8 cellular contexts compared by ENCODE assay signal in the genomic region with DNA sequence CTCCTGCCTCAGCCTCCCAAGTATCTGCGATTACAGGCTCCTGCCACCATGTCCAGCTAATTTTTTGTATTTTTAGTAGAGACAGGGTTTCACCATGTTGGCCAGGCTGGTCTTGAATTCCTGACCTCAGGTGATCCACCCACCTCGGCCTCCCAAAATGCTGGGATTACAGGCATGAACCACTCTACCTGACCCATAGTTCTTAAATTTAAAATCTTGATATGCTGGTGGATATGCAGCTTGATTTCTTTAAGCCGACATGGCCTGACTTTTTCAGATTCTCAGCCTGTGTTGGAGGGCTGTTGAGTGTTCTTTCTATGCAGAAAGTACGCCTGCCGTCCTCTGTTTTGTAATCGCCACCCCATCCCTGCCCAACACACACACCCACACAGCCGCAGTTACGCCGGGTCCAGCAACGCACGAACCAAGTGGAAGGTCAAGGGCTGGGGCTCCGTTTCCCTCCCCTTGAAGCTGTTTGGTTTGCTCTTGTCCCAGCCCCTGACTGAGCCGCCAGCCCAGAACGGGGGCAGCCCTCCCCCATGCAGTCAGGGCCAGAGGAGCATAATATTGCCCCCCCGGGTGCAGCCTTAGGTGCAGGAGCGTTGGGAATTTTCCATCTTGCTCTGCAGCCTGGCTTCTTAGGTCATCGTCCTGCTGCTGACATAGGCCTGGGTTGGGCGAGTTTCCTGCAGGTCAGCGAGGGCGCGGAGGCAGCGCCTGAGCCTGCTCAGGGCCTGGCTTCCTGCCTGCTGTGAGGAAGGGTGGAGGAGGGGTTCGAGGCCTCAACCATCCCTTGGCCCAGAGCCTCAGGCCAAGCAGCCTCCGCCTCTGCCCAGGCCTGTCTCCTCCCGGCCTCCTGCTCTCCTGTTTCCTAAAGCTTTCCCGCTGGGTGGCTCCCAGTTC. TPM values are rescaled to one million over a fixed set of nuclear protein-coding genes. Genes with fewer than 3 reads are reported as not detected.
DNase-seq lines count a peak whose midpoint lies in the region; ATAC-seq and TF ChIP-seq lines count a peak whose summit lies in the region.

No MANE protein-coding gene starts in this region.

- H3K27ac ChIP-seq in breast epithelium (peak overlapping the region; percentile 87 to 89), skeletal muscle tissue (ENCODE audit: low read depth, low read length) (peak overlapping the region; percentile 88)

- no peaks in the 10 kb centered on the region for H3K27me3 Mint-ChIP-seq in T-helper 2 cell treated with Interferon-gamma antibody and Interleukin-4, amounts not matched to agents 5 μg/mL and 100 μg/mL, for 36 hours (ENCODE audit: low read depth)

- no peak for ATAC-seq in GM19328 (IDR thresholded peaks at IDR 0.05; ENCODE audit: unreplicated experiment)

- H3K9me3 Mint-ChIP-seq in T-helper 2 cell treated with Interferon-gamma antibody and Interleukin-4, amounts not matched to agents 5 μg/mL and 100 μg/mL, for 36 hours = no peaks in the 10 kb centered on the region

- intact Hi-C loops in breast epithelium (cut with DNase I; ENCODE audit: low total_unique reads) = loop anchor here (5.0 kb wide), 1 partner anchor 66 kb away; a partner anchor contains a TSS

- H3K4me1 Mint-ChIP-seq in T-helper 2 cell treated with Interferon-gamma antibody and Interleukin-4, amounts not matched to agents 5 μg/mL and 100 μg/mL, for 36 hours (ENCODE audit: low read depth) = peaks cover 35% of the 10 kb centered on the region

- CTCF ChIA-PET in HEK293T (lab: Yijun Ruan, JAX) = no interaction called here

- TF ChIP-seq CTCF in breast epithelium (IDR thresholded peaks at IDR 0.05) = no peak

- H3K36me3 Mint-ChIP-seq in T-helper 2 cell treated with Interferon-gamma antibody and Interleukin-4, amounts not matched to agents 5 μg/mL and 100 μg/mL, for 36 hours (ENCODE audit: low read depth) = peaks cover 2% of the 10 kb centered on the region

- peak overlapping the region in 2 of 3 donors; percentile 25 to 30 for H3K4me3 ChIP-seq in breast epithelium
- H3K4me3 ChIP-seq in skeletal muscle tissue (ENCODE audit: low read length in 3 of 3) = peak overlapping the region in 2 of 3 donors; percentile 35 to 52

- H3K9ac ChIP-seq in skeletal muscle tissue (ENCODE audit: low read depth in 1 of 3, low read length in 3 of 3) = peak overlapping the region; percentile 38 to 75 (median 40)

- H3K9me3 ChIP-seq in breast epithelium = no peaks in the 10 kb centered on the region
- no peaks in the 10 kb centered on the region for H3K9me3 ChIP-seq in skeletal muscle tissue (ENCODE audit: control insufficient read depth in 3 of 3, low read length in 3 of 3)

- POLR2A ChIA-PET in HEK293T (lab: Yijun Ruan, JAX) = interaction anchor here (0.7 kb wide), 1 partner anchor 44 kb away, joined by 3 read pairs; a partner anchor contains a TSS

- TF ChIP-seq POLR2A in breast epithelium (IDR thresholded peaks at IDR 0.05) = no peak

- H3K4me3 Mint-ChIP-seq in T-helper 2 cell treated with Interferon-gamma antibody and Interleukin-4, amounts not matched to agents 5 μg/mL and 100 μg/mL, for 36 hours = no peak overlapping the region

- H3K27me3 ChIP-seq in breast epithelium (no peaks in the 10 kb centered on the region), skeletal muscle tissue (ENCODE audit: control insufficient read depth in 3 of 3, insufficient read depth in 3 of 3, low read length in 3 of 3) (no peaks in the 10 kb centered on the region)

- H3K4me1 ChIP-seq in breast epithelium (peaks cover 17 to 43% of the 10 kb centered on the region in 2 donors), skeletal muscle tissue (ENCODE audit: control insufficient read depth in 3 of 3, insufficient read depth in 3 of 3, low read length in 3 of 3) (peaks cover 36 to 53% (median 52%) of the 10 kb centered on the region in 3 donors)

- DNase-seq in LoVo (ENCODE audit: low spot score) = peak; percentile 83
- DNase-seq in breast epithelium (ENCODE audit: low spot score in 2 of 2) = peak; percentile 89 to 91
- peak; percentile 73 for DNase-seq in iris pigment epithelial cell (ENCODE audit: low read depth)
- DNase-seq in NCI-H345 treated with DMSO at 0.1 percent for 48 hours (lab: John Stamatoyannopoulos, UW; ENCODE audit: unreplicated experiment) = no peak
- no peak for DNase-seq in HEK293T (ENCODE audit: extremely low spot score)
- DNase-seq in T-helper 2 cell treated with Interferon-gamma antibody and Interleukin-4, amounts not matched to agents 5 μg/mL and 100 μg/mL, for 36 hours (ENCODE audit: low spot score) = no peak

- no peak overlapping the region for H3K27ac Mint-ChIP-seq in T-helper 2 cell treated with Interferon-gamma antibody and Interleukin-4, amounts not matched to agents 5 μg/mL and 100 μg/mL, for 36 hours

- H3K36me3 ChIP-seq in breast epithelium (no peaks in the 10 kb centered on the region), skeletal muscle tissue (ENCODE audit: control insufficient read depth in 3 of 3, insufficient read depth in 3 of 3, low read length in 3 of 3) (no peaks in the 10 kb centered on the region)

TF ChIP-seq in HEK293T, 16 proteins besides CTCF, POLR2A, EP300 and RAD21:
- TF ChIP-seq FOXA1 (IDR thresholded peaks at IDR 0.05) (no peak), SP1 (IDR thresholded peaks at IDR 0.05) (no peak), FOXK2 (IDR thresholded peaks at IDR 0.05) (no peak), FOXM1 (IDR thresholded peaks at IDR 0.05; ENCODE audit: borderline replicate concordance) (no peak), BHLHE40 (IDR thresholded peaks at IDR 0.05; ENCODE audit: borderline replicate concordance) (no peak), CTBP1 (IDR thresholded peaks at IDR 0.05; ENCODE audit: borderline replicate concordance) (no peak), SUZ12 (IDR thresholded peaks at IDR 0.05) (no peak), NFRKB (IDR thresholded peaks at IDR 0.05) (no peak), HDGF (IDR thresholded peaks at IDR 0.05; ENCODE audit: borderline replicate concordance) (no peak), ZNF384 (IDR thresholded peaks at IDR 0.05) (no peak), L3MBTL2 (conservative IDR thresholded peaks at IDR 0.05) (no peak), LEF1 (IDR thresholded peaks at IDR 0.05; ENCODE audit: borderline replicate concordance) (no peak), ELF4 (IDR thresholded peaks at IDR 0.05) (no peak), TARDBP (IDR thresholded peaks at IDR 0.05) (no peak), ARNT (IDR thresholded peaks at IDR 0.05) (no peak)
- TF ChIP-seq, protein P1, sequence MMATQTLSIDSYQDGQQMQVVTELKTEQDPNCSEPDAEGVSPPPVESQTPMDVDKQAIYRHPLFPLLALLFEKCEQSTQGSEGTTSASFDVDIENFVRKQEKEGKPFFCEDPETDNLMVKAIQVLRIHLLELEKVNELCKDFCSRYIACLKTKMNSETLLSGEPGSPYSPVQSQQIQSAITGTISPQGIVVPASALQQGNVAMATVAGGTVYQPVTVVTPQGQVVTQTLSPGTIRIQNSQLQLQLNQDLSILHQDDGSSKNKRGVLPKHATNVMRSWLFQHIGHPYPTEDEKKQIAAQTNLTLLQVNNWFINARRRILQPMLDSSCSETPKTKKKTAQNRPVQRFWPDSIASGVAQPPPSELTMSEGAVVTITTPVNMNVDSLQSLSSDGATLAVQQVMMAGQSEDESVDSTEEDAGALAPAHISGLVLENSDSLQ (IDR thresholded peaks at IDR 0.05) = no peak
TF ChIP-seq in HEK293T: peak in this region for 0.

RNA-seq across cellular contexts. Expression of a gene that starts 44.2 kb away (rescaled TPM):
- total RNA-seq in breast epithelium = 100 to 1,000 TPM; 150 to 170 (median 156) TPM
- 230 TPM for total RNA-seq in skeletal muscle tissue

Comparison
In these comparisons a context has a peak if more than half of its experiments do, and no peak if none do; other contexts are left out.
1. DNase-seq: peak in LoVo (single experiment), breast epithelium (2 of 2) and iris pigment epithelial cell (single experiment); none in NCI-H345 treated with DMSO at 0.1 percent for 48 hours (single experiment), HEK293T (single experiment) and T-helper 2 cell treated with Interferon-gamma antibody and Interleukin-4, amounts not matched to agents 5 μg/mL and 100 μg/mL, for 36 hours (single experiment).